ENCODE assay signal across 8 cellular contexts in genomic region chr14:105525861-105526780, GRCh38. TPM values are rescaled to one million over a fixed set of nuclear protein-coding genes. Genes with fewer than 3 reads are reported as not detected.
DNase-seq lines count a peak whose midpoint lies in the region; ATAC-seq and TF ChIP-seq lines count a peak whose summit lies in the region.

TMEM121 (plus strand) TSS chr14:105526583; CDS start chr14:105528835, 2,252 bp downstream.

- H3K4me1 Mint-ChIP-seq in central memory CD8-positive, alpha-beta T cell: peaks cover 10% of the 10 kb centered on the region
- H3K4me1 Mint-ChIP-seq in stimulated activated memory B cell treated with anti-CD40 and anti-IgM and Interleukin-4, amounts not matched to agents 10 μg/mL and 1 μg/mL and 100 μg/mL, for 72 hours: peaks cover 33% of the 10 kb centered on the region

- TF ChIP-seq CTCF in GM12865 (IDR thresholded peaks at IDR 0.05; ENCODE audit: insufficient read depth, low read depth, low read length, missing control alignments) (no peak), left lung (IDR thresholded peaks at IDR 0.05) (no peak)

- H3K4me3 ChIP-seq in GM12865 (ENCODE audit: low read depth, low read length) (peak within 1 kb of the TSS; percentile 30), left lung (peak within 1 kb of the TSS; percentile 52)

- ATAC-seq in central memory CD8-positive, alpha-beta T cell (replicated peaks; ENCODE audit: extremely low read depth, poor library complexity, severe bottlenecking): peak; percentile 19
- ATAC-seq in left lung: no peak
- ATAC-seq in stimulated activated memory B cell treated with anti-CD40 and anti-IgM and Interleukin-4, amounts not matched to agents 10 μg/mL and 1 μg/mL and 100 μg/mL, for 72 hours: peak; percentile 17
- no peak for ATAC-seq in GM21576 (IDR thresholded peaks at IDR 0.05; ENCODE audit: unreplicated experiment)
- ATAC-seq in activated CD4-positive, CD25-positive, alpha-beta regulatory T cell treated with anti-CD3 and anti-CD28 coated beads, Interleukin-2, amount 50 U/mL, for 24 hours: no peak

- H3K27ac Mint-ChIP-seq in central memory CD8-positive, alpha-beta T cell (ENCODE audit: low read depth): no peak within 1 kb of the TSS
- peak within 1 kb of the TSS; percentile 74 for H3K27ac Mint-ChIP-seq in stimulated activated memory B cell treated with anti-CD40 and anti-IgM and Interleukin-4, amounts not matched to agents 10 μg/mL and 1 μg/mL and 100 μg/mL, for 72 hours

- peaks cover 12 to 40% of the 10 kb centered on the region in 2 donors for H3K4me1 ChIP-seq in left lung

- no peak within 1 kb of the TSS for H3K27ac ChIP-seq in left lung

- H3K36me3 Mint-ChIP-seq in central memory CD8-positive, alpha-beta T cell (ENCODE audit: insufficient read depth): peaks cover 8% of the 10 kb centered on the region
- H3K36me3 Mint-ChIP-seq in stimulated activated memory B cell treated with anti-CD40 and anti-IgM and Interleukin-4, amounts not matched to agents 10 μg/mL and 1 μg/mL and 100 μg/mL, for 72 hours: no peaks in the 10 kb centered on the region

- peak within 1 kb of the TSS; percentile 67 for H3K4me3 Mint-ChIP-seq in central memory CD8-positive, alpha-beta T cell
- H3K4me3 Mint-ChIP-seq in stimulated activated memory B cell treated with anti-CD40 and anti-IgM and Interleukin-4, amounts not matched to agents 10 μg/mL and 1 μg/mL and 100 μg/mL, for 72 hours: peak within 1 kb of the TSS; percentile 86

- H3K27me3 ChIP-seq in left lung: peaks cover 16 to 80% of the 10 kb centered on the region in 2 donors

- no peaks in the 10 kb centered on the region for H3K9me3 ChIP-seq in left lung

- peak; percentile 33 for DNase-seq in GM12865 (ENCODE audit: low read depth)
- DNase-seq in RPMI8226: peak; percentile 28
- DNase-seq in central memory CD8-positive, alpha-beta T cell (ENCODE audit: low spot score in 2 of 2): no peak
- peak in 1 of 2 donors; percentile 78 for DNase-seq in left lung
- no peak for DNase-seq in UCSD-AML1 (lab: John Stamatoyannopoulos, UW; ENCODE audit: unreplicated experiment)

- peaks cover 57% of the 10 kb centered on the region for H3K27me3 Mint-ChIP-seq in central memory CD8-positive, alpha-beta T cell
- H3K27me3 Mint-ChIP-seq in stimulated activated memory B cell treated with anti-CD40 and anti-IgM and Interleukin-4, amounts not matched to agents 10 μg/mL and 1 μg/mL and 100 μg/mL, for 72 hours: peaks cover 34% of the 10 kb centered on the region

- intact Hi-C loops in left lung (cut with DNase I): no loop called here

- no peaks in the 10 kb centered on the region for H3K36me3 ChIP-seq in left lung

- no peaks in the 10 kb centered on the region for H3K9me3 Mint-ChIP-seq in central memory CD8-positive, alpha-beta T cell
- no peaks in the 10 kb centered on the region for H3K9me3 Mint-ChIP-seq in stimulated activated memory B cell treated with anti-CD40 and anti-IgM and Interleukin-4, amounts not matched to agents 10 μg/mL and 1 μg/mL and 100 μg/mL, for 72 hours

RNA-seq across cellular contexts. Expression of gene TMEM121, which starts in this region (rescaled TPM):
- 1 to 10 TPM; 2.4 to 3.0 TPM for total RNA-seq in left lung

Comparison
In these comparisons a context has a peak if more than half of its experiments do, and no peak if none do; other contexts are left out.
1. DNase-seq: peak in GM12865 (single experiment) and RPMI8226 (single experiment); none in central memory CD8-positive, alpha-beta T cell (0 of 2) and UCSD-AML1 (single experiment).
2. ATAC-seq: peak in central memory CD8-positive, alpha-beta T cell (single experiment) and stimulated activated memory B cell treated with anti-CD40 and anti-IgM and Interleukin-4, amounts not matched to agents 10 μg/mL and 1 μg/mL and 100 μg/mL, for 72 hours (single experiment); none in left lung (single experiment), GM21576 (single experiment) and activated CD4-positive, CD25-positive, alpha-beta regulatory T cell treated with anti-CD3 and anti-CD28 coated beads, Interleukin-2, amount 50 U/mL, for 24 hours (0 of 2).